17 cellular contexts compared by ENCODE assay signal in genomic region chr11:133953571-133953970, GRCh38. TPM values are rescaled to one million over a fixed set of nuclear protein-coding genes. Genes with fewer than 3 reads are reported as not detected.
DNase-seq lines count a peak whose midpoint lies in the region; ATAC-seq and TF ChIP-seq lines count a peak whose summit lies in the region.
"Had no signal": no experiment of that assay in that cellular context is flagged by ENCODE, and none has a peak within 500 bp of the region (broad histone marks: within the 10 kb centered on the region; RNA-seq: fewer than 3 reads in every experiment).

No MANE protein-coding gene starts in this region.

- H3K9me3 Mint-ChIP-seq in naive thymus-derived CD4-positive, alpha-beta T cell, result no peaks in the 10 kb centered on the region
- H3K9me3 Mint-ChIP-seq in neural progenitor cell, result no peaks in the 10 kb centered on the region

- no peak for TF ChIP-seq POLR2A in uterus (IDR thresholded peaks at IDR 0.05)

- peaks cover 6 to 21% (median 8%) of the 10 kb centered on the region in 5 donors for H3K27me3 Mint-ChIP-seq in naive thymus-derived CD4-positive, alpha-beta T cell
- peaks cover 35% of the 10 kb centered on the region for H3K27me3 Mint-ChIP-seq in neural progenitor cell (ENCODE audit: insufficient read depth, low read depth)

- peak overlapping the region in 5 of 9 donors; percentile 18 to 83 (median 58) for H3K27ac Mint-ChIP-seq in naive thymus-derived CD4-positive, alpha-beta T cell
- H3K27ac Mint-ChIP-seq in neural progenitor cell, result no peak overlapping the region

- CTCF ChIA-PET in naive thymus-derived CD4-positive, alpha-beta T cell (lab: Charles Lee), result no interaction called here

- no peak overlapping the region for H3K4me3 ChIP-seq in left ventricle myocardium inferior
- H3K4me3 ChIP-seq in ascending aorta, result peak overlapping the region in 1 of 2 donors; percentile 86
- H3K4me3 ChIP-seq in naive thymus-derived CD4-positive, alpha-beta T cell (ENCODE audit: low read length), result no peak overlapping the region
- no peak overlapping the region for H3K4me3 ChIP-seq in uterus
- H3K4me3 ChIP-seq in neural progenitor cell, result no peak overlapping the region
- H3K4me3 ChIP-seq: hepatocyte had no signal

- POLR2A ChIA-PET in naive thymus-derived CD4-positive, alpha-beta T cell (lab: Charles Lee), result interaction anchor here (0.7 kb wide), 1 partner anchor 81 kb away, joined by 3 read pairs; no protein-coding TSS in a partner anchor

- ATAC-seq in left cardiac atrium, result no peak
- ATAC-seq in naive thymus-derived CD4-positive, alpha-beta T cell, result no peak
- ATAC-seq: left lobe of liver, Panc1 had no signal

- H3K36me3 Mint-ChIP-seq in naive thymus-derived CD4-positive, alpha-beta T cell, result peaks cover 0 to 9% (median 0%) of the 10 kb centered on the region in 5 donors
- no peaks in the 10 kb centered on the region for H3K36me3 Mint-ChIP-seq in neural progenitor cell

- H3K4me3 Mint-ChIP-seq in naive thymus-derived CD4-positive, alpha-beta T cell, result peak overlapping the region; percentile 20 to 84 (median 52)
- no peak overlapping the region for H3K4me3 Mint-ChIP-seq in neural progenitor cell

- peaks cover 34 to 65% (median 56%) of the 10 kb centered on the region in 7 donors for H3K4me1 Mint-ChIP-seq in naive thymus-derived CD4-positive, alpha-beta T cell
- H3K4me1 Mint-ChIP-seq in neural progenitor cell, result peaks cover 52% of the 10 kb centered on the region

- H2AFZ ChIP-seq in neural progenitor cell (replicated peaks), result no peak overlapping the region
- H2AFZ ChIP-seq: hepatocyte had no signal

- H3K36me3 ChIP-seq in left ventricle myocardium inferior (no peaks in the 10 kb centered on the region), ascending aorta (no peaks in the 10 kb centered on the region), uterus (no peaks in the 10 kb centered on the region), neural progenitor cell (no peaks in the 10 kb centered on the region)
- H3K36me3 ChIP-seq in naive thymus-derived CD4-positive, alpha-beta T cell (ENCODE audit: control insufficient read depth in 2 of 3, insufficient read depth in 3 of 3, low read length in 3 of 3), result no peaks in the 10 kb centered on the region

- H3K9ac ChIP-seq in neural progenitor cell, result no peak overlapping the region

- DNase-seq in left ventricle myocardium inferior, result no peak
- DNase-seq in left cardiac atrium, result no peak
- DNase-seq in ascending aorta (ENCODE audit: low spot score in 2 of 2), result no peak
- DNase-seq in naive thymus-derived CD4-positive, alpha-beta T cell, result no peak
- DNase-seq in uterus, result no peak
- DNase-seq in MV-4-11 (lab: John Stamatoyannopoulos, UW), result no peak
- DNase-seq in neural progenitor cell (ENCODE audit: low spot score), result no peak
- DNase-seq in SHP77 (lab: John Stamatoyannopoulos, UW), result no peak
- DNase-seq: DMS 273 treated with DMSO at 0.1 percent for 48 hours; NCI-H2081 treated with DMSO at 0.1 percent for 48 hours; NCI-H526 treated with DMSO at 0.1 percent for 48 hours; retina; stimulated activated CD4-positive, alpha-beta T cell treated with anti-CD3 and anti-CD28 coated beads, Interleukin-2, amount 100 ng/mL, for 24 hours had no signal

- intact Hi-C loops in left ventricle myocardium inferior (cut with micrococcal nuclease), result loop anchor here (10.0 kb wide), 1 partner anchor 71 kb away; no protein-coding TSS in a partner anchor
- intact Hi-C loops in left cardiac atrium (cut with DNase I), result no loop called here
- intact Hi-C loops in ascending aorta (cut with DNase I), result loop anchor here (5.0 kb wide), 1 partner anchor 299 kb away; the partner anchor contains the start of genes ACAD8 and THYN1
- intact Hi-C loops in naive thymus-derived CD4-positive, alpha-beta T cell (cut with micrococcal nuclease), result no loop called here
- intact Hi-C loops in uterus (cut with DNase I; ENCODE audit: low total_unique reads), result loop anchor here (10.0 kb wide), 1 partner anchor 81 kb away; no protein-coding TSS in a partner anchor

- H3K27ac ChIP-seq in left ventricle myocardium inferior (replicated peaks) (peak overlapping the region; percentile 96), ascending aorta (peak overlapping the region; percentile 87 to 93), uterus (peak overlapping the region; percentile 23 to 30), neural progenitor cell (no peak overlapping the region)
- H3K27ac ChIP-seq in naive thymus-derived CD4-positive, alpha-beta T cell (ENCODE audit: low read depth, low read length), result no peak overlapping the region
- H3K27ac ChIP-seq: hepatocyte had no signal

- peaks cover 17% of the 10 kb centered on the region for H3F3A ChIP-seq in neural progenitor cell (ENCODE audit: low read depth)

- peaks cover 88% of the 10 kb centered on the region for H3K4me1 ChIP-seq in left ventricle myocardium inferior
- peaks cover 21 to 61% of the 10 kb centered on the region in 2 donors for H3K4me1 ChIP-seq in ascending aorta
- peaks cover 14 to 36% of the 10 kb centered on the region in 2 donors for H3K4me1 ChIP-seq in naive thymus-derived CD4-positive, alpha-beta T cell (ENCODE audit: control insufficient read depth in 2 of 2, insufficient read depth in 2 of 2, low read length in 2 of 2)
- peaks cover 4 to 23% of the 10 kb centered on the region in 2 donors for H3K4me1 ChIP-seq in uterus
- H3K4me1 ChIP-seq in neural progenitor cell, result peaks cover 54% of the 10 kb centered on the region

- peaks cover 56% of the 10 kb centered on the region for H4K20me1 ChIP-seq in neural progenitor cell (ENCODE audit: low read depth)

- no peak overlapping the region for H3K4me2 ChIP-seq in neural progenitor cell
- H3K4me2 ChIP-seq: hepatocyte had no signal

- no peaks in the 10 kb centered on the region for H3K9me3 ChIP-seq in left ventricle myocardium inferior (replicated peaks)
- no peaks in the 10 kb centered on the region for H3K9me3 ChIP-seq in ascending aorta
- H3K9me3 ChIP-seq in naive thymus-derived CD4-positive, alpha-beta T cell (ENCODE audit: control insufficient read depth in 2 of 3, low read length in 3 of 3), result no peaks in the 10 kb centered on the region
- no peaks in the 10 kb centered on the region for H3K9me3 ChIP-seq in uterus
- no peaks in the 10 kb centered on the region for H3K9me3 ChIP-seq in neural progenitor cell (ENCODE audit: low read depth)

- peaks cover 36% of the 10 kb centered on the region for H3K27me3 ChIP-seq in left ventricle myocardium inferior (ENCODE audit: low read depth)
- H3K27me3 ChIP-seq in ascending aorta, result no peaks in the 10 kb centered on the region
- H3K27me3 ChIP-seq in naive thymus-derived CD4-positive, alpha-beta T cell (ENCODE audit: control insufficient read depth in 2 of 2, insufficient read depth in 2 of 2, low read length in 2 of 2), result no peaks in the 10 kb centered on the region
- H3K27me3 ChIP-seq in uterus, result no peaks in the 10 kb centered on the region
- peaks cover 51% of the 10 kb centered on the region for H3K27me3 ChIP-seq in neural progenitor cell

- peaks cover 29% of the 10 kb centered on the region for H3K79me2 ChIP-seq in neural progenitor cell (ENCODE audit: low read depth)
- H3K79me2 ChIP-seq: hepatocyte had no signal

- no peak for TF ChIP-seq CTCF in left ventricle myocardium inferior (IDR thresholded peaks at IDR 0.05; ENCODE audit: borderline replicate concordance)
- TF ChIP-seq CTCF in ascending aorta (IDR thresholded peaks at IDR 0.05), result no peak
- TF ChIP-seq CTCF in uterus (IDR thresholded peaks at IDR 0.05), result no peak
- no peak for TF ChIP-seq CTCF in neural progenitor cell (IDR thresholded peaks at IDR 0.05)

RNA-seq across cellular contexts. Expression of gene IGSF9B, which starts 3.2 kb away (rescaled TPM):
- total RNA-seq in left ventricle myocardium inferior (44.1 TPM), left cardiac atrium (10 to 100 TPM; 33.3 to 40.0 TPM), ascending aorta (162 TPM), uterus (100 to 1,000 TPM in 1 of 4 donors, 10 to 100 TPM in 2, 1 to 10 TPM in 1; 6.5 to 106 (median 29.1) TPM), neural progenitor cell (ENCODE audit: low replicate concordance) (1.3 and 5.4 TPM in 2 replicates)
- 100 to 1,000 TPM in 1 of 5 experiments, 10 to 100 TPM in 4; 17.6 to 155 (median 24.1) TPM for total RNA-seq in naive thymus-derived CD4-positive, alpha-beta T cell
- polyA plus RNA-seq in naive thymus-derived CD4-positive, alpha-beta T cell, result 1 to 10 TPM; 1.2 to 2.3 TPM
- total RNA-seq: dermis microvascular lymphatic vessel endothelial cell had no signal

Comparison
In these comparisons a context has a peak if more than half of its experiments do, and no peak if none do; other contexts are left out.
1. intact Hi-C loops: an anchor here in left ventricle myocardium inferior (10.0 kb wide), ascending aorta (5.0 kb wide) and uterus (10.0 kb wide); none called in left cardiac atrium and naive thymus-derived CD4-positive, alpha-beta T cell.
2. H3K27ac ChIP-seq: peak in left ventricle myocardium inferior (single experiment), ascending aorta (2 of 2) and uterus (2 of 2); none in naive thymus-derived CD4-positive, alpha-beta T cell (single experiment) and neural progenitor cell (single experiment).